ENCODE assay signal across 1 cellular context in the genomic region with DNA sequence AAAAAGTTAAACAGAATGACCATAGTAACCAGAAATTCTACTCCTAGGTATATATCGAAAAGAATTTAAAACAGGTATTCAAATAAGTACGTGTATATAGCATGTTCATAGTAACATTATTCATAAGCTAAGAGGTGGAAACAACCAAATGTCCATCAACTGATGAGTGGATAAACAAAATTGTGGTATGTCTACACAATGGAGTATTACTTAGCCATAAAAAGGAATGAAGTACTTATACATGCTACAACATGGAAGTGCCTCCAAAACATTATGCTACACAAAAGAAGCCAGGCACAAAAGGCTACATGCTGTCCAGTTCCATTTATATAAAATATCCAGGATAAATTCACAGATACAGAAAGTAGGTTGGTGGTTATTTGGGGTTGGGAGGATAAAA.
TF ChIP-seq lines count a peak whose summit lies in the region.

No MANE protein-coding gene starts in this region.

TF ChIP-seq in SK-N-SH, 30 proteins besides CTCF, POLR2A, EP300 and RAD21 (continued from another document):
- TF ChIP-seq, protein P1, sequence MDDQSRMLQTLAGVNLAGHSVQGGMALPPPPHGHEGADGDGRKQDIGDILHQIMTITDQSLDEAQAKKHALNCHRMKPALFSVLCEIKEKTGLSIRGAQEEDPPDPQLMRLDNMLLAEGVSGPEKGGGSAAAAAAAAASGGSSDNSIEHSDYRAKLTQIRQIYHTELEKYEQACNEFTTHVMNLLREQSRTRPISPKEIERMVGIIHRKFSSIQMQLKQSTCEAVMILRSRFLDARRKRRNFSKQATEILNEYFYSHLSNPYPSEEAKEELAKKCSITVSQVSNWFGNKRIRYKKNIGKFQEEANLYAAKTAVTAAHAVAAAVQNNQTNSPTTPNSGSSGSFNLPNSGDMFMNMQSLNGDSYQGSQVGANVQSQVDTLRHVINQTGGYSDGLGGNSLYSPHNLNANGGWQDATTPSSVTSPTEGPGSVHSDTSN (IDR thresholded peaks at IDR 0.05) = no peak
- no peak for TF ChIP-seq TCF12 (IDR thresholded peaks at IDR 0.05)
